ENCODE assay signal across 8 cellular contexts in the genomic region with DNA sequence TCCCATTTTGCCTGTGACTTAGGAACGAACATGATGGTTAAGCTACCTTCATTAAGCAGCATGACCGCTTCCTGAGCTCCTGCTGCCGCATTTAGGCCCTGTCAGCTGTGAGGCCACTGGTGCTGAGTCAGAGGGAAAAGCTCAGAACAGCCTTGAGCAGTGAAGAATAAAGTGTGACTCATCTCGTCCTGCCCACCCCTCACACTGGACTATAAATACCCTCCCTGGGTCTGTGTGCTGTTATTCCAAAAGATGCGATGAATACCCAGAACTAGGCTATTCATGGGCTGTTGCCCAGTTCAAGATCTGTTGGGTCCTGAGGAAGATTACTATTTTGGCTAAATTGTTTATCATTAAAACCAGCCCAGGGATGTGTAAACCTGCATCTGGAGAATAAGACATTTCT. TPM values are rescaled to one million over a fixed set of nuclear protein-coding genes. Genes with fewer than 3 reads are reported as not detected.
A peak's percentile ranks its signal among the peaks of the same experiment; 100 is the strongest.
DNase-seq lines count a peak whose midpoint lies in the region; ATAC-seq lines count a peak whose summit lies in the region.
"Not testable (repeated sequence)": the region's sequence is repeated elsewhere in the genome, so short reads cannot be mapped to it uniquely, and the experiment has no call there.

No MANE protein-coding gene starts in this region.

- not testable (repeated sequence) for H3K36me3 Mint-ChIP-seq in T-helper 17 cell (ENCODE audit: low read depth)
- peaks cover 47% of the 10 kb centered on the region for H3K36me3 Mint-ChIP-seq in dendritic cell treated with granulocyte-macrophage colony-stimulating factor and Interleukin-4, amounts not matched to agents 40 ng/mL and 50 ng/mL, for 4 days (ENCODE audit: low read depth)

- not testable (repeated sequence) for H3K4me3 Mint-ChIP-seq in T-helper 17 cell; dendritic cell treated with granulocyte-macrophage colony-stimulating factor and Interleukin-4, amounts not matched to agents 40 ng/mL and 50 ng/mL, for 4 days

- peak overlapping the region; percentile 63 for H3K27ac Mint-ChIP-seq in T-helper 17 cell
- peak overlapping the region; percentile 53 for H3K27ac Mint-ChIP-seq in dendritic cell treated with granulocyte-macrophage colony-stimulating factor and Interleukin-4, amounts not matched to agents 40 ng/mL and 50 ng/mL, for 4 days

- H3K27me3 Mint-ChIP-seq in T-helper 17 cell; dendritic cell treated with granulocyte-macrophage colony-stimulating factor and Interleukin-4, amounts not matched to agents 40 ng/mL and 50 ng/mL, for 4 days: not testable (repeated sequence)

- intact Hi-C loops in dendritic cell treated with granulocyte-macrophage colony-stimulating factor and Interleukin-4, amounts not matched to agents 40 ng/mL and 50 ng/mL, for 4 days (cut with micrococcal nuclease), result not testable (repeated sequence)

- not testable (repeated sequence) for H3K9me3 Mint-ChIP-seq in dendritic cell treated with granulocyte-macrophage colony-stimulating factor and Interleukin-4, amounts not matched to agents 40 ng/mL and 50 ng/mL, for 4 days

- not testable (repeated sequence) for H3K9me3 ChIP-seq in T-helper 17 cell (ENCODE audit: control insufficient read depth, low read length, poor library complexity, severe bottlenecking)

- H3K4me1 Mint-ChIP-seq in T-helper 17 cell, result peaks cover 13% of the 10 kb centered on the region
- peaks cover 32% of the 10 kb centered on the region for H3K4me1 Mint-ChIP-seq in dendritic cell treated with granulocyte-macrophage colony-stimulating factor and Interleukin-4, amounts not matched to agents 40 ng/mL and 50 ng/mL, for 4 days (ENCODE audit: low read depth)

- ATAC-seq in GM19328 (IDR thresholded peaks at IDR 0.05; ENCODE audit: unreplicated experiment), result peak; percentile 84
- ATAC-seq in HG02678 (IDR thresholded peaks at IDR 0.05; ENCODE audit: unreplicated experiment), result peak; percentile 95
- peak; percentile 99 for ATAC-seq in HG03565 (IDR thresholded peaks at IDR 0.05; ENCODE audit: unreplicated experiment)
- not testable (repeated sequence) for ATAC-seq in T-helper 17 cell

- DNase-seq in Ammon's horn (ENCODE audit: low spot score), result peak; percentile 21
- not testable (repeated sequence) for DNase-seq in T-helper 17 cell
- DNase-seq in iris pigment epithelial cell (ENCODE audit: low read depth), result peak; percentile 88
- DNase-seq in renal cortical epithelial cell (ENCODE audit: low read depth), result peak; percentile 83

RNA-seq across cellular contexts. Expression of a gene that starts 57.1 kb away (rescaled TPM):
- total RNA-seq in T-helper 17 cell, result 100 to 1,000 TPM; 137 to 140 TPM
- 74.8 and 112 TPM in 2 replicates for total RNA-seq in renal cortical epithelial cell
